ENCODE assay signal across 12 cellular contexts in genomic region chr14:104657114-104657524, GRCh38. TPM values are rescaled to one million over a fixed set of nuclear protein-coding genes. Genes with fewer than 3 reads are reported as not detected.
A peak's percentile ranks its signal among the peaks of the same experiment; 100 is the strongest.
DNase-seq lines count a peak whose midpoint lies in the region; ATAC-seq, FAIRE-seq and TF ChIP-seq lines count a peak whose summit lies in the region.
"Had no signal": no experiment of that assay in that cellular context is flagged by ENCODE, and none has a peak within 500 bp of the region (broad histone marks: within the 10 kb centered on the region; RNA-seq: fewer than 3 reads in every experiment).

No MANE protein-coding gene starts in this region.

- H4K91ac ChIP-seq in H9 (ENCODE audit: insufficient read length, low read depth, low read length): no peak overlapping the region

- H3K4me3 Mint-ChIP-seq in H9: no peak overlapping the region

- H2BK12ac ChIP-seq in H9 (ENCODE audit: insufficient read length, low read depth, low read length): no peak overlapping the region

- DNase-seq in A549 (ENCODE audit: low read depth in 1 of 2, low spot score in 1 of 2) (no peak), MV-4-11 (lab: John Stamatoyannopoulos, UW) (peak; percentile 88), germinal center (ENCODE audit: low spot score) (peak; percentile 91), COLO668 (lab: John Stamatoyannopoulos, UW; ENCODE audit: unreplicated experiment) (no peak), COLO829 (ENCODE audit: low spot score) (no peak), H9 (no peak)
- DNase-seq: stimulated activated CD4-positive, alpha-beta T cell treated with anti-CD3 and anti-CD28 coated beads, Interleukin-4, amount 100 ng/mL, for 4 hours had no signal

- H3K9ac ChIP-seq in H9 (ENCODE audit: extremely low read depth, insufficient read length, low read length): no peak overlapping the region

- peaks cover 27 to 32% of the 10 kb centered on the region in 2 experiments for H3K9me3 Mint-ChIP-seq in H9

- ATAC-seq in A549 (peak; percentile 55 to 66; a peak in 5 of 6 replicates), GM18868 (IDR thresholded peaks at IDR 0.05; ENCODE audit: unreplicated experiment) (peak; percentile 52), HG03108 (IDR thresholded peaks at IDR 0.05; ENCODE audit: unreplicated experiment) (no peak)

- no peak overlapping the region for H3K4ac ChIP-seq in H9 (ENCODE audit: low read depth, low read length)

- H3K27me3 ChIP-seq in H9 (ENCODE audit: insufficient read depth, low read length): peaks cover 2% of the 10 kb centered on the region; the same call in 1 of the 2 replicates

- no peaks in the 10 kb centered on the region for H3K23me2 ChIP-seq in H9 (ENCODE audit: insufficient read length, low read depth, low read length, poor library complexity, severe bottlenecking)

- peaks cover 6 to 14% of the 10 kb centered on the region in 2 experiments for H3K4me1 Mint-ChIP-seq in H9

- 49% methylated on average over 8 of the region's 8 CpGs for WGBS in A549 (ENCODE audit: missing lambda C conversion rate)
- WGBS in H9 (ENCODE audit: extremely low coverage, insufficient read length, low lambda C conversion rate): no CpG with 5 or more reads among the region's 8 CpGs

- H2BK5ac ChIP-seq in H9 (ENCODE audit: insufficient read length, low read length): no peak overlapping the region

- H3K27ac ChIP-seq in A549: no peak overlapping the region
- no peak overlapping the region for H3K27ac ChIP-seq in H9 (ENCODE audit: insufficient read length, low read depth, low read length)

- no peak overlapping the region for H2BK15ac ChIP-seq in H9 (ENCODE audit: low read depth, low read length)

- no peak overlapping the region for H2BK120ac ChIP-seq in H9 (ENCODE audit: low read depth, low read length, poor library complexity, severe bottlenecking)

- CTCF ChIA-PET in A549 (lab: Yijun Ruan, JAX): interaction anchor here (0.8 to 2.4 kb wide), 5 partner anchors 17 to 756 kb away, joined by 5 to 10 read pairs (median 7); no protein-coding TSS in a partner anchor

- H3K79me1 ChIP-seq in H9 (ENCODE audit: insufficient read depth, low read depth, low read length, poor library complexity, severe bottlenecking): no peaks in the 10 kb centered on the region

- no peak overlapping the region for H3K4me2 ChIP-seq in A549
- no peak overlapping the region for H3K4me2 ChIP-seq in H9 (ENCODE audit: insufficient read depth, insufficient read length, low read length)

- no peaks in the 10 kb centered on the region for H3K4me1 ChIP-seq in A549
- H3K4me1 ChIP-seq in H9 (ENCODE audit: insufficient read depth, low read length): no peaks in the 10 kb centered on the region

- no peak overlapping the region for H4K8ac ChIP-seq in H9 (replicated peaks; ENCODE audit: insufficient read length, low read depth, low read length)

- H3K27me3 Mint-ChIP-seq in H9 (ENCODE audit: low read depth): peaks cover 56% of the 10 kb centered on the region

- H2BK20ac ChIP-seq in H9 (ENCODE audit: low read depth, low read length, poor library complexity, severe bottlenecking): no peak overlapping the region

- TF ChIP-seq CTCF in A549 (IDR thresholded peaks at IDR 0.05) (no peak), H9 (conservative IDR thresholded peaks at IDR 0.05) (no peak)

- H3K4me3 ChIP-seq in A549: no peak overlapping the region

- TF ChIP-seq EP300 in A549 (IDR thresholded peaks at IDR 0.05): no peak

- no peak for FAIRE-seq in A549 (lab: Jason Lieb, UNC)
- FAIRE-seq: astrocyte had no signal

- H2AK5ac ChIP-seq in H9 (ENCODE audit: insufficient read length, low read length): no peak overlapping the region

- no peak overlapping the region for H3T11ph ChIP-seq in H9 (ENCODE audit: low read length)

- no peak overlapping the region; the same call in 1 of the 2 replicates for H3K14ac ChIP-seq in H9 (ENCODE audit: insufficient read depth, low read length)

- no peak overlapping the region for H3K23ac ChIP-seq in H9 (ENCODE audit: insufficient read length, low read depth, low read length)

- H3K9me3 ChIP-seq in A549: peaks cover 20% of the 10 kb centered on the region
- peaks cover 10% of the 10 kb centered on the region for H3K9me3 ChIP-seq in H9 (ENCODE audit: control insufficient read depth, low read depth, low read length)

- H3K56ac ChIP-seq in H9 (ENCODE audit: insufficient read length, low read depth, low read length): no peak overlapping the region

- no peak overlapping the region for H4K5ac ChIP-seq in H9 (ENCODE audit: insufficient read length, low read depth, low read length)

- no peaks in the 10 kb centered on the region for H4K20me1 ChIP-seq in H9 (ENCODE audit: control insufficient read depth, insufficient read depth, insufficient read length)

- H3K27ac Mint-ChIP-seq in H9: no peak overlapping the region

- H2AFZ ChIP-seq in H9 (ENCODE audit: low read length): no peak overlapping the region

- no peaks in the 10 kb centered on the region for H3K79me2 ChIP-seq in H9 (ENCODE audit: insufficient read depth, low read length)

- TF ChIP-seq POLR2A in A549 (IDR thresholded peaks at IDR 0.05; ENCODE audit: low read length): no peak

- H3K18ac ChIP-seq in H9 (ENCODE audit: insufficient read length, low read depth, low read length): no peak overlapping the region

- peaks cover 15 to 25% (median 16%) of the 10 kb centered on the region in 3 experiments for H3K36me3 Mint-ChIP-seq in H9 (ENCODE audit: insufficient read depth in 1 of 3, low read depth in 3 of 3)

- POLR2A ChIA-PET in A549 (lab: Yijun Ruan, JAX): no interaction called here

- TF ChIP-seq RAD21 in A549 (conservative IDR thresholded peaks at IDR 0.05 in 1 of 2, IDR thresholded peaks at IDR 0.05 in 1 of 2): no peak

TF ChIP-seq in A549, 52 proteins besides CTCF, POLR2A, EP300 and RAD21:
- TF ChIP-seq TFCP2L1 (CRISPR knock-in tag; IDR thresholded peaks at IDR 0.05) (no peak), KDM1A (IDR thresholded peaks at IDR 0.05; ENCODE audit: low read depth) (no peak), FOSB (CRISPR knock-in tag; IDR thresholded peaks at IDR 0.05) (no peak), HES2 (IDR thresholded peaks at IDR 0.05) (no peak), USF2 (IDR thresholded peaks at IDR 0.05) (no peak), POLR2AphosphoS2 (conservative IDR thresholded peaks at IDR 0.05; ENCODE audit: low read length) (no peak)

RNA-seq across cellular contexts. Expression of gene INF2, which starts 32.3 kb away (rescaled TPM):
- 23.6 and 24.7 TPM in 2 replicates for polyA plus RNA-seq in A549 (2011; rRNA removed)
- polyA plus RNA-seq in A549 (2012; cell fraction: cytosol; rRNA removed): 68.4 and 94.0 TPM in 2 replicates
- polyA plus RNA-seq in A549 (2012; cell fraction: nucleus; rRNA removed): 224 and 375 TPM in 2 replicates
- polyA plus RNA-seq in A549 (2017; fragmentation: RNase III; extraction: RNeasy Plus Mini Kit Qiagen cat#74134 plus additional on column Dnase treatment): 71.2 to 76.6 TPM (median 72.0 TPM) in 3 replicates
- polyA minus RNA-seq in A549 (2011; rRNA and poly(A)+ RNA removed): 19.6 and 27.7 TPM in 2 replicates
- total RNA-seq in H9 (2021): 58.3 and 59.1 TPM in 2 replicates

RNA-seq across cellular contexts. Expression of gene TMEM179, which starts 52.5 kb away (rescaled TPM):
- 0.20 TPM in 1 of 2 replicates, not detected in the other for polyA plus RNA-seq in A549 (2011; rRNA removed)
- 0.28 and 0.74 TPM in 2 replicates for polyA plus RNA-seq in A549 (2012; cell fraction: cytosol; rRNA removed)
- 0.49 and 1.2 TPM in 2 replicates for polyA plus RNA-seq in A549 (2012; cell fraction: nucleus; rRNA removed)
- polyA plus RNA-seq in A549 (2017; fragmentation: RNase III; extraction: RNeasy Plus Mini Kit Qiagen cat#74134 plus additional on column Dnase treatment): 0.50 to 0.79 TPM (median 0.63 TPM) in 3 replicates
- 0.54 TPM in 1 of 2 replicates, not detected in the other for polyA minus RNA-seq in A549 (2011; rRNA and poly(A)+ RNA removed)
- 11.1 and 11.4 TPM in 2 replicates for total RNA-seq in H9 (2021)
- total RNA-seq: fibroblast of villous mesenchyme, HT-29 had no signal

Comparison
In these comparisons a context has a peak if more than half of its experiments do, and no peak if none do; other contexts are left out.
1. DNase-seq: peak in MV-4-11 (single experiment) and germinal center (single experiment); none in A549 (0 of 2), COLO668 (single experiment), COLO829 (single experiment) and H9 (single experiment).